20 cellular contexts compared by ENCODE assay signal in genomic region chr4:38097818-38098217, GRCh38.
DNase-seq lines count a peak whose midpoint lies in the region; ATAC-seq, FAIRE-seq and TF ChIP-seq lines count a peak whose summit lies in the region.
"Had no signal": no experiment of that assay in that cellular context is flagged by ENCODE, and none has a peak within 500 bp of the region (broad histone marks: within the 10 kb centered on the region; RNA-seq: fewer than 3 reads in every experiment).

No MANE protein-coding gene starts in this region.

- H3K56ac ChIP-seq in IMR-90 (ENCODE audit: extremely low read depth, insufficient read depth, low read length) = no peak overlapping the region
- no peak overlapping the region for H3K56ac ChIP-seq in H1 (replicated peaks; ENCODE audit: insufficient read length, low read depth, low read length)

- H3K9ac ChIP-seq in IMR-90 (ENCODE audit: low read depth, low read length) = no peak overlapping the region
- H3K9ac ChIP-seq in H1 (replicated peaks in 1 of 4; ENCODE audit: extremely low read depth in 1 of 4, low read depth in 3 of 4, low read length in 3 of 4) = no peak overlapping the region

- no peaks in the 10 kb centered on the region for H3K27me3 ChIP-seq in IMR-90 (ENCODE audit: control insufficient read depth, insufficient read depth, low read length)
- H3K27me3 ChIP-seq in H1 (replicated peaks in 1 of 4; ENCODE audit: control insufficient read depth in 3 of 4, extremely low read depth in 1 of 4, insufficient read depth in 3 of 4, low read length in 3 of 4) = no peaks in the 10 kb centered on the region
- H3K27me3 ChIP-seq in osteoblast (ENCODE audit: insufficient read depth, low read length) = no peaks in the 10 kb centered on the region
- H3K27me3 ChIP-seq: BE2C had no signal

- H3K4ac ChIP-seq in IMR-90 (ENCODE audit: low read depth, low read length) (peak overlapping the region; percentile 60; the same call in 1 of the 2 replicates), H1 (replicated peaks; ENCODE audit: insufficient read length, low read depth, low read length) (no peak overlapping the region)

- H3K27ac ChIP-seq in IMR-90 (ENCODE audit: insufficient read depth, low read length) (no peak overlapping the region), H1 (ENCODE audit: low read depth, low read length) (no peak overlapping the region), osteoblast (ENCODE audit: low read depth, low read length) (peak overlapping the region; percentile 95)

- H2AFZ ChIP-seq in IMR-90 (replicated peaks; ENCODE audit: low read length, poor library complexity) (no peak overlapping the region), H1 (ENCODE audit: low read length) (no peak overlapping the region), osteoblast (ENCODE audit: low read length) (no peak overlapping the region)

- no peak for FAIRE-seq in H1 (lab: Jason Lieb, UNC)
- FAIRE-seq: GM12878, GM18507 had no signal

- H4K20me1 ChIP-seq in IMR-90 (ENCODE audit: insufficient read depth, low read length) (no peaks in the 10 kb centered on the region), H1 (replicated peaks in 1 of 2; ENCODE audit: control insufficient read depth in 1 of 2, insufficient read depth in 2 of 2, low read length in 2 of 2) (peaks cover 0 to 4% of the 10 kb centered on the region in 2 experiments), osteoblast (ENCODE audit: insufficient read depth, low read length) (no peaks in the 10 kb centered on the region)

- peak overlapping the region; percentile 55 for H4K91ac ChIP-seq in IMR-90 (ENCODE audit: insufficient read depth, low read depth, low read length)
- H4K91ac ChIP-seq in H1 (replicated peaks; ENCODE audit: insufficient read length, low read length) = no peak overlapping the region

- POLR2A ChIA-PET in IMR-90 (lab: Charles Lee; ENCODE audit: unreplicated experiment) = no interaction called here
- POLR2A ChIA-PET in H1 (lab: Charles Lee; ENCODE audit: partially characterized antibody) = interaction anchor here (1.0 kb wide), 1 partner anchor 15 kb away, joined by 3 read pairs; no protein-coding TSS in a partner anchor

- H3K4me3 ChIP-seq in IMR-90 (ENCODE audit: insufficient read depth, low read depth, low read length) (no peak overlapping the region), H1 (ENCODE audit: extremely low read depth in 1 of 4, insufficient read depth in 2 of 4, low read depth in 3 of 4, low read length in 4 of 4) (no peak overlapping the region), osteoblast (ENCODE audit: insufficient read depth, low read length) (no peak overlapping the region)
- H3K4me3 ChIP-seq: GM12878 had no signal

- intact Hi-C loops in IMR-90 (cut with micrococcal nuclease) = no loop called here

- no peaks in the 10 kb centered on the region for H3K79me2 ChIP-seq in H1 (ENCODE audit: control insufficient read depth in 1 of 2, insufficient read depth in 2 of 2, low read length in 2 of 2)
- H3K79me2 ChIP-seq in osteoblast (ENCODE audit: insufficient read depth, low read length) = no peaks in the 10 kb centered on the region

- TF ChIP-seq RAD21 in IMR-90 (IDR thresholded peaks at IDR 0.05; ENCODE audit: low read length) (no peak), H1 (IDR thresholded peaks at IDR 0.05 in 1 of 2, conservative IDR thresholded peaks at IDR 0.05 in 1 of 2; ENCODE audit: low read depth in 2 of 2, low read length in 2 of 2) (no peak)

- ATAC-seq in IMR-90 (ENCODE audit: low read depth) (no peak), GM21360 (IDR thresholded peaks at IDR 0.05; ENCODE audit: unreplicated experiment) (no peak), GM19397 (IDR thresholded peaks at IDR 0.05; ENCODE audit: unreplicated experiment) (no peak)
- ATAC-seq: GM12878 had no signal

- H2BK120ac ChIP-seq in IMR-90 (ENCODE audit: low read depth, low read length) (peak overlapping the region; percentile 46), H1 (replicated peaks; ENCODE audit: low read depth, low read length) (no peak overlapping the region)

- peaks cover 26% of the 10 kb centered on the region for H3K9me1 ChIP-seq in IMR-90 (ENCODE audit: insufficient read depth, low read length)

- peaks cover 2% of the 10 kb centered on the region; the same call in 1 of the 2 replicates for H3K36me3 ChIP-seq in IMR-90 (ENCODE audit: control insufficient read depth, insufficient read depth, low read length)
- peaks cover 0 to 13% (median 3%) of the 10 kb centered on the region in 4 experiments; a peak in 3 of 8 replicates for H3K36me3 ChIP-seq in H1 (ENCODE audit: control insufficient read depth in 2 of 4, insufficient read depth in 4 of 4, low read length in 3 of 4)
- H3K36me3 ChIP-seq in osteoblast (ENCODE audit: insufficient read depth, low read length) = peaks cover 12% of the 10 kb centered on the region
- H3K36me3 ChIP-seq: BE2C had no signal

- H3K9me3 ChIP-seq in IMR-90 (ENCODE audit: control insufficient read depth, insufficient read depth, low read length) (no peaks in the 10 kb centered on the region), H1 (ENCODE audit: insufficient read depth in 2 of 2, low read depth in 1 of 2, low read length in 1 of 2) (no peaks in the 10 kb centered on the region), osteoblast (ENCODE audit: low read depth, low read length) (no peaks in the 10 kb centered on the region)
- H3K9me3 ChIP-seq: BE2C had no signal

- H2BK20ac ChIP-seq in IMR-90 (ENCODE audit: low read depth, low read length) = peak overlapping the region; percentile 48
- no peak overlapping the region for H2BK20ac ChIP-seq in H1 (ENCODE audit: low read length)

- TF ChIP-seq POLR2A in IMR-90 (IDR thresholded peaks at IDR 0.05; ENCODE audit: low read depth, low read length) (no peak), H1 (IDR thresholded peaks at IDR 0.05; ENCODE audit: control extremely low read depth in 1 of 2, low read depth in 2 of 2, low read length in 2 of 2) (no peak)

- 60% methylated on average over 1 of the region's 4 CpGs; no CpG with 5 or more reads in 1 of the 2 experiments for WGBS in IMR-90 (ENCODE audit: extremely low coverage in 2 of 2, insufficient read length in 1 of 2), 2 experiments
- 96% methylated on average over 4 of the region's 4 CpGs; no CpG with 5 or more reads in 1 of the 2 experiments for WGBS in H1 (ENCODE audit: extremely low coverage in 1 of 2, insufficient coverage in 1 of 2, insufficient read length in 1 of 2, insufficient replicate concordance in 2 of 2, low coverage in 1 of 2, low lambda C conversion rate in 2 of 2, missing lambda C conversion rate in 1 of 2), 2 experiments

- H3K23ac ChIP-seq in IMR-90 (ENCODE audit: low read depth, low read length) (no peak overlapping the region), H1 (ENCODE audit: insufficient read length) (no peak overlapping the region)

- peak overlapping the region; percentile 45 for H2AK9ac ChIP-seq in IMR-90 (replicated peaks; ENCODE audit: low read depth, low read length, poor library complexity)

- BruUV-seq in IMR-90 (replicated peaks; lab: Mats Ljungman, UMichigan) = no TSS peak

- in situ Hi-C loops in IMR-90 (cut with MboI; ENCODE audit: low sequenced_read_pairs) = no loop called here

- H2BK12ac ChIP-seq in H1 (ENCODE audit: low read depth, low read length) = no peak overlapping the region

- peaks cover 22% of the 10 kb centered on the region for H3K4me1 ChIP-seq in IMR-90 (ENCODE audit: control insufficient read depth, insufficient read depth, low read length)
- peaks cover 0 to 4% (median 1%) of the 10 kb centered on the region in 4 experiments; a peak in 1 of 7 replicates for H3K4me1 ChIP-seq in H1 (replicated peaks in 1 of 4; ENCODE audit: control insufficient read depth in 3 of 4, insufficient read depth in 4 of 4, low read length in 3 of 4)
- peaks cover 32% of the 10 kb centered on the region for H3K4me1 ChIP-seq in osteoblast (ENCODE audit: insufficient read depth, low read length)

- no peak overlapping the region for H2AK5ac ChIP-seq in IMR-90 (ENCODE audit: low read depth, low read length)
- 0 out of 2 replicates have a peak overlapping the region, but pooled peaks have one; percentile 28 for H2AK5ac ChIP-seq in H1 (ENCODE audit: low read depth, low read length)

- H3K14ac ChIP-seq in IMR-90 (replicated peaks; ENCODE audit: low read depth, low read length) (peak overlapping the region; percentile 63), H1 (ENCODE audit: insufficient read length) (no peak overlapping the region)

- TF ChIP-seq EP300 in H1 (IDR thresholded peaks at IDR 0.05; ENCODE audit: borderline replicate concordance in 1 of 2, low read depth in 2 of 2, low read length in 2 of 2) = no peak

- H4K5ac ChIP-seq in IMR-90 (ENCODE audit: low read depth, low read length) (no peak overlapping the region; the same call in 1 of the 2 replicates), H1 (ENCODE audit: insufficient read length, low read depth, low read length) (no peak overlapping the region)

- H3K23me2 ChIP-seq in H1 (ENCODE audit: low read depth, low read length) = no peaks in the 10 kb centered on the region

- peaks cover 4 to 21% of the 10 kb centered on the region in 2 experiments; a peak in 2 of 4 replicates for H3K79me1 ChIP-seq in IMR-90 (ENCODE audit: low read depth in 1 of 2, low read length in 2 of 2)
- no peaks in the 10 kb centered on the region; the same call in 1 of the 2 replicates for H3K79me1 ChIP-seq in H1 (ENCODE audit: low read depth, low read length)

- TF ChIP-seq CTCF in IMR-90 (conservative IDR thresholded peaks at IDR 0.05; ENCODE audit: low read depth, low read length) (no peak), H1 (IDR thresholded peaks at IDR 0.05; ENCODE audit: control extremely low read depth in 1 of 3, insufficient read depth in 1 of 3, low read depth in 1 of 3, low read length in 3 of 3) (no peak), osteoblast (IDR thresholded peaks at IDR 0.05; ENCODE audit: extremely low read depth, low read depth, low read length) (no peak)

- no peak overlapping the region for H3K4me2 ChIP-seq in IMR-90 (ENCODE audit: low read depth, low read length)
- H3K4me2 ChIP-seq in H1 (ENCODE audit: insufficient read depth in 1 of 2, low read depth in 2 of 2, low read length in 2 of 2) = no peak overlapping the region
- no peak overlapping the region for H3K4me2 ChIP-seq in osteoblast (ENCODE audit: insufficient read depth, low read length)

- dilution Hi-C loops in IMR-90 (cut with HindIII; ENCODE audit: low sequenced_read_pairs, unreplicated experiment) = no loop called here

- H3K18ac ChIP-seq in IMR-90 (ENCODE audit: low read depth, low read length) (peak overlapping the region; percentile 28; the same call in 1 of the 2 replicates), H1 (ENCODE audit: extremely low read depth, low read length) (no peak overlapping the region)

- DNase-seq in IMR-90 (no peak), H1 (ENCODE audit: low read depth in 1 of 2, low spot score in 2 of 2) (no peak), osteoblast (ENCODE audit: insufficient read length, low spot score, missing footprints) (no peak), activated T-cell treated with anti-CD3 and anti-CD28 coated beads for 4 hours (no peak)
- DNase-seq: ACHN; BE2C; C1 segment of cervical spinal cord; CD4-positive, CD25-positive, alpha-beta regulatory T cell; CD8-positive, alpha-beta memory T cell; COR-L47; DMS 273 treated with DMSO at 0.1 percent for 48 hours; DMS53; DND-41; EL; GOT3; H9 had no signal

- 0 out of 4 replicates have a peak overlapping the region, but pooled peaks of 1 of the 2 experiments have one; percentile 21 for H4K8ac ChIP-seq in IMR-90 (ENCODE audit: low read depth in 2 of 2, low read length in 2 of 2)
- no peak overlapping the region for H4K8ac ChIP-seq in H1 (ENCODE audit: extremely low read depth, insufficient read depth, low read length)

- CTCF ChIA-PET in IMR-90 (lab: Yijun Ruan, JAX) (no interaction called here), H1 (lab: Charles Lee; ENCODE audit: partially characterized antibody) (interaction anchor here (1.0 kb wide), 1 partner anchor 29 kb away, joined by 3 read pairs; no protein-coding TSS in a partner anchor)

- H2BK5ac ChIP-seq in IMR-90 (ENCODE audit: low read depth, low read length, poor library complexity, severe bottlenecking) = no peak overlapping the region
- H2BK5ac ChIP-seq in H1 (ENCODE audit: low read depth, low read length) = no peak overlapping the region

- H2BK15ac ChIP-seq in IMR-90 (ENCODE audit: low read depth, low read length) = 0 out of 3 replicates have a peak overlapping the region, but pooled peaks have one; percentile 81
- no peak overlapping the region for H2BK15ac ChIP-seq in H1 (ENCODE audit: low read length)
